In genomic region chr20:31712564-31713311, GRCh38 we compare ENCODE assay signal across 8 cellular contexts. TPM values are rescaled to one million over a fixed set of nuclear protein-coding genes. Genes with fewer than 3 reads are reported as not detected.
DNase-seq lines count a peak whose midpoint lies in the region; ATAC-seq lines count a peak whose summit lies in the region.

No MANE protein-coding gene starts in this region.

- ATAC-seq in left ventricle myocardium superior (peak; percentile 89), HG02623 (IDR thresholded peaks at IDR 0.05; ENCODE audit: unreplicated experiment) (no peak), GM19395 (IDR thresholded peaks at IDR 0.05; ENCODE audit: unreplicated experiment) (no peak)

- intact Hi-C loops in left ventricle myocardium superior (cut with micrococcal nuclease): loop anchor here (5.0 kb wide), 1 partner anchor 45 kb away; no protein-coding TSS in a partner anchor
- intact Hi-C loops in posterior vena cava (cut with DNase I): no loop called here

- DNase-seq in AG08395 (ENCODE audit: low spot score) (peak; percentile 88), HS-5 (ENCODE audit: low read depth) (peak; percentile 90), anterior cingulate cortex (lab: John Stamatoyannopoulos, UW) (peak in 53 of 58 donors; percentile 10 to 92 (median 70)), left ventricle myocardium superior (peak; percentile 83), posterior vena cava (ENCODE audit: low spot score) (peak; percentile 90), Kasumi-1 (lab: John Stamatoyannopoulos, UW) (no peak)

RNA-seq across cellular contexts. Expression of gene BCL2L1, which starts 9.9 kb away (rescaled TPM):
- total RNA-seq in left ventricle myocardium superior (54.8 TPM), posterior vena cava (10 to 100 TPM; 65.4 to 76.0 TPM)

RNA-seq across cellular contexts. Expression of gene TPX2, which starts 26.4 kb away (rescaled TPM):
- total RNA-seq in left ventricle myocardium superior: 0.72 TPM
- under 1 TPM; 0.76 to 0.88 TPM for total RNA-seq in posterior vena cava

Comparison
In these comparisons a context has a peak if more than half of its experiments do, and no peak if none do; other contexts are left out.
1. DNase-seq: peak in AG08395 (single experiment), HS-5 (single experiment), anterior cingulate cortex (53 of 58), left ventricle myocardium superior (single experiment) and posterior vena cava (single experiment); none in Kasumi-1 (0 of 2).